ENCODE assay signal across 1 cellular context in genomic region chr3:44321335-44321734, GRCh38.
TF ChIP-seq lines count a peak whose summit lies in the region.

No MANE protein-coding gene starts in this region.

TF ChIP-seq in HepG2, 621 proteins besides CTCF, POLR2A, EP300 and RAD21 (continued from another document and continues in another):
- TF ChIP-seq ARID3A (IDR thresholded peaks at IDR 0.05; ENCODE audit: low read depth, low read length) (no peak), ZNF780A (CRISPR knock-in tag; IDR thresholded peaks at IDR 0.05) (no peak), KAT2B (IDR thresholded peaks at IDR 0.05; ENCODE audit: borderline replicate concordance, low read depth, low read length) (no peak), MIER2 (CRISPR knock-in tag; IDR thresholded peaks at IDR 0.05) (peak; percentile 43; the same call in 1 of the 2 replicates), LBX2 (CRISPR knock-in tag; IDR thresholded peaks at IDR 0.05; ENCODE audit: borderline replicate concordance) (no peak), KDM6A (CRISPR knock-in tag; IDR thresholded peaks at IDR 0.05; ENCODE audit: low read depth) (peak; percentile 62), TFE3 (CRISPR knock-in tag; IDR thresholded peaks at IDR 0.05) (peak; percentile 53; the same call in 1 of the 2 replicates), ZBTB8A (CRISPR knock-in tag; IDR thresholded peaks at IDR 0.05; ENCODE audit: borderline replicate concordance, low read depth) (no peak), ZNF510 (CRISPR knock-in tag; IDR thresholded peaks at IDR 0.05; ENCODE audit: low read depth) (no peak), TIGD3 (CRISPR knock-in tag; IDR thresholded peaks at IDR 0.05; ENCODE audit: borderline replicate concordance) (no peak), SP4 (CRISPR knock-in tag; IDR thresholded peaks at IDR 0.05) (no peak), GATAD1 (CRISPR knock-in tag; IDR thresholded peaks at IDR 0.05) (peak; percentile 58; the same call in 1 of the 2 replicates), ZNF580 (CRISPR knock-in tag; IDR thresholded peaks at IDR 0.05; ENCODE audit: borderline replicate concordance, low read depth) (no peak), HHEX (CRISPR knock-in tag; IDR thresholded peaks at IDR 0.05) (peak; percentile 71), ZNF619 (CRISPR knock-in tag; IDR thresholded peaks at IDR 0.05) (no peak), ZNF256 (CRISPR knock-in tag; conservative IDR thresholded peaks at IDR 0.05) (no peak), ZNF331 (CRISPR knock-in tag; IDR thresholded peaks at IDR 0.05) (peak; percentile 53; the same call in 1 of the 2 replicates), IRX3 (CRISPR knock-in tag; IDR thresholded peaks at IDR 0.05; ENCODE audit: borderline replicate concordance, low read depth) (no peak), DNMT1 (CRISPR knock-in tag; IDR thresholded peaks at IDR 0.05) (no peak), NCOA5 (CRISPR knock-in tag; IDR thresholded peaks at IDR 0.05) (no peak), ATF1 (CRISPR knock-in tag; IDR thresholded peaks at IDR 0.05) (peak; percentile 48; the same call in 1 of the 2 replicates), FOSL1 (CRISPR knock-in tag; IDR thresholded peaks at IDR 0.05; ENCODE audit: borderline replicate concordance) (no peak), TFDP1 (CRISPR knock-in tag; IDR thresholded peaks at IDR 0.05; ENCODE audit: borderline replicate concordance) (no peak), NR2F1 (CRISPR knock-in tag; IDR thresholded peaks at IDR 0.05) (no peak), NFE2L1 (CRISPR knock-in tag; IDR thresholded peaks at IDR 0.05; ENCODE audit: borderline replicate concordance) (no peak), ZNF124 (CRISPR knock-in tag; IDR thresholded peaks at IDR 0.05) (no peak), ZNF251 (CRISPR knock-in tag; IDR thresholded peaks at IDR 0.05) (no peak), HNRNPH1 (optimal IDR thresholded peaks at IDR 0.05; ENCODE audit: low read depth, low read length) (no peak), AGO2 (optimal IDR thresholded peaks at IDR 0.05; ENCODE audit: low read depth, low read length) (no peak), DNMT3B (CRISPR knock-in tag; conservative IDR thresholded peaks at IDR 0.05) (no peak), ZNF788 (CRISPR knock-in tag; IDR thresholded peaks at IDR 0.05; ENCODE audit: borderline replicate concordance) (no peak), GLI4 (CRISPR knock-in tag; IDR thresholded peaks at IDR 0.05; ENCODE audit: borderline replicate concordance) (no peak), ZNF274 (CRISPR knock-in tag; IDR thresholded peaks at IDR 0.05) (no peak), SRSF4 (IDR thresholded peaks at IDR 0.05; ENCODE audit: low read depth, low read length, poor library complexity, severe bottlenecking) (no peak), HDAC6 (IDR thresholded peaks at IDR 0.05; ENCODE audit: low read depth, low read length) (no peak), TOPORS (CRISPR knock-in tag; IDR thresholded peaks at IDR 0.05) (no peak), DRAP1 (CRISPR knock-in tag; IDR thresholded peaks at IDR 0.05) (peak; percentile 35; the same call in 1 of the 2 replicates), ZNF850 (CRISPR knock-in tag; conservative IDR thresholded peaks at IDR 0.05) (no peak), ZNF207 (IDR thresholded peaks at IDR 0.05; ENCODE audit: borderline replicate concordance) (no peak), ZNF609 (CRISPR knock-in tag; IDR thresholded peaks at IDR 0.05; ENCODE audit: borderline replicate concordance) (peak; percentile 96), ATF3 (CRISPR knock-in tag; IDR thresholded peaks at IDR 0.05) (no peak), KMT2B (CRISPR knock-in tag; IDR thresholded peaks at IDR 0.05) (peak; percentile 48; the same call in 1 of the 2 replicates), ATF5 (CRISPR knock-in tag; IDR thresholded peaks at IDR 0.05; ENCODE audit: low read depth) (no peak), ZNF709 (CRISPR knock-in tag; IDR thresholded peaks at IDR 0.05) (no peak), ZNF292 (CRISPR knock-in tag; IDR thresholded peaks at IDR 0.05; ENCODE audit: borderline replicate concordance, low read depth) (no peak), TRAFD1 (CRISPR knock-in tag; IDR thresholded peaks at IDR 0.05; ENCODE audit: borderline replicate concordance) (no peak), NFE2 (CRISPR knock-in tag; IDR thresholded peaks at IDR 0.05) (no peak), ZNF816 (CRISPR knock-in tag; IDR thresholded peaks at IDR 0.05; ENCODE audit: borderline replicate concordance) (no peak; the same call in 1 of the 2 replicates), ERF (CRISPR knock-in tag; IDR thresholded peaks at IDR 0.05) (peak; percentile 80), NR1H2 (CRISPR knock-in tag; IDR thresholded peaks at IDR 0.05; ENCODE audit: borderline replicate concordance, low read depth) (no peak), ZNF317 (CRISPR knock-in tag; IDR thresholded peaks at IDR 0.05) (peak; percentile 68; the same call in 1 of the 2 replicates), TSC22D2 (CRISPR knock-in tag; IDR thresholded peaks at IDR 0.05; ENCODE audit: borderline replicate concordance) (no peak), KLF11 (CRISPR knock-in tag; IDR thresholded peaks at IDR 0.05) (0 out of 2 replicates have a peak, but pooled peaks have one; percentile 14), HOXA9 (CRISPR knock-in tag; IDR thresholded peaks at IDR 0.05; ENCODE audit: borderline replicate concordance) (no peak), ZMAT5 (CRISPR knock-in tag; IDR thresholded peaks at IDR 0.05; ENCODE audit: borderline replicate concordance, low read depth) (no peak), KDM5A (IDR thresholded peaks at IDR 0.05; ENCODE audit: borderline replicate concordance, low read length) (no peak), HNRNPLL (IDR thresholded peaks at IDR 0.05; ENCODE audit: low read depth, low read length, poor library complexity, severe bottlenecking) (no peak)
